1 cellular context compared by ENCODE assay signal in the genomic region with DNA sequence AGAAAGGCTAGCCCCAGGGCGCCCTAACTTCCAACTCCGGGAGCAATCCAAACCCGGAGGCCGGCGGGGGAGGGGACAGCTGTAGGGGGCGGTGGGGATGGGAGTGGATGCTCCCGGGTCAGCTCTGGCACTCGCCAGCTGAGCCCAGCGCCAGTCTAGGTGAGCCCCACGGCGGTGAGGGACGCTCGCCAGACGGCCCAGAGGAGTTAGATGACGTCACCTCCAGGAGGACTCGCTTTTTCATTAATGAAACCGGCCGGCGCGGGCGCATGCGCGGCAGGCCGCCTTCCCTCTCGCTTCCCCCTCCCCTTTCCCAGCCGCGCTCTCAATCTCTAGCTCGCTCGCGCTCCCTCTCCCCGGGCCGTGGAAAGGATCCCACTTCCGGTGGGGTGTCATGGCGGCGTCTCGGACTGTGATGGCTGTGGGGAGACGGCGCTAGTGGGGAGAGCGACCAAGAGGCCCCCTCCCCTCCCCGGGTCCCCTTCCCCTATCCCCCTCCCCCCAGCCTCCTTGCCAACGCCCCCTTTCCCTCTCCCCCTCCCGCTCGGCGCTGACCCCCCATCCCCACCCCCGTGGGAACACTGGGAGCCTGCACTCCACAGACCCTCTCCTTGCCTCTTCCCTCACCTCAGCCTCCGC.
TF ChIP-seq lines count a peak whose summit lies in the region.

A gene with protein sequence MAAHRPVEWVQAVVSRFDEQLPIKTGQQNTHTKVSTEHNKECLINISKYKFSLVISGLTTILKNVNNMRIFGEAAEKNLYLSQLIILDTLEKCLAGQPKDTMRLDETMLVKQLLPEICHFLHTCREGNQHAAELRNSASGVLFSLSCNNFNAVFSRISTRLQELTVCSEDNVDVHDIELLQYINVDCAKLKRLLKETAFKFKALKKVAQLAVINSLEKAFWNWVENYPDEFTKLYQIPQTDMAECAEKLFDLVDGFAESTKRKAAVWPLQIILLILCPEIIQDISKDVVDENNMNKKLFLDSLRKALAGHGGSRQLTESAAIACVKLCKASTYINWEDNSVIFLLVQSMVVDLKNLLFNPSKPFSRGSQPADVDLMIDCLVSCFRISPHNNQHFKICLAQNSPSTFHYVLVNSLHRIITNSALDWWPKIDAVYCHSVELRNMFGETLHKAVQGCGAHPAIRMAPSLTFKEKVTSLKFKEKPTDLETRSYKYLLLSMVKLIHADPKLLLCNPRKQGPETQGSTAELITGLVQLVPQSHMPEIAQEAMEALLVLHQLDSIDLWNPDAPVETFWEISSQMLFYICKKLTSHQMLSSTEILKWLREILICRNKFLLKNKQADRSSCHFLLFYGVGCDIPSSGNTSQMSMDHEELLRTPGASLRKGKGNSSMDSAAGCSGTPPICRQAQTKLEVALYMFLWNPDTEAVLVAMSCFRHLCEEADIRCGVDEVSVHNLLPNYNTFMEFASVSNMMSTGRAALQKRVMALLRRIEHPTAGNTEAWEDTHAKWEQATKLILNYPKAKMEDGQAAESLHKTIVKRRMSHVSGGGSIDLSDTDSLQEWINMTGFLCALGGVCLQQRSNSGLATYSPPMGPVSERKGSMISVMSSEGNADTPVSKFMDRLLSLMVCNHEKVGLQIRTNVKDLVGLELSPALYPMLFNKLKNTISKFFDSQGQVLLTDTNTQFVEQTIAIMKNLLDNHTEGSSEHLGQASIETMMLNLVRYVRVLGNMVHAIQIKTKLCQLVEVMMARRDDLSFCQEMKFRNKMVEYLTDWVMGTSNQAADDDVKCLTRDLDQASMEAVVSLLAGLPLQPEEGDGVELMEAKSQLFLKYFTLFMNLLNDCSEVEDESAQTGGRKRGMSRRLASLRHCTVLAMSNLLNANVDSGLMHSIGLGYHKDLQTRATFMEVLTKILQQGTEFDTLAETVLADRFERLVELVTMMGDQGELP (N-terminal part only) (plus strand): TSS at position 378 of the 639 bp plus-strand sequence. CDS start 333 bp downstream, outside the sequence.

TF ChIP-seq in HepG2, 621 proteins besides CTCF, POLR2A, EP300 and RAD21 (continued from another document and continues in another):
- TF ChIP-seq ZNF383 (CRISPR knock-in tag; IDR thresholded peaks at IDR 0.05; ENCODE audit: borderline replicate concordance) (no peak), TGIF2 (CRISPR knock-in tag; IDR thresholded peaks at IDR 0.05) (no peak), CENPX (CRISPR knock-in tag; IDR thresholded peaks at IDR 0.05) (no peak), RBAK (CRISPR knock-in tag; IDR thresholded peaks at IDR 0.05) (no peak), BRD4 (CRISPR knock-in tag; IDR thresholded peaks at IDR 0.05) (no peak), JDP2 (CRISPR knock-in tag; IDR thresholded peaks at IDR 0.05; ENCODE audit: borderline replicate concordance) (no peak), ZNF782 (CRISPR knock-in tag; IDR thresholded peaks at IDR 0.05; ENCODE audit: borderline replicate concordance) (no peak), ZMYM4 (CRISPR knock-in tag; IDR thresholded peaks at IDR 0.05) (0 out of 2 replicates have a peak, but pooled peaks have one; percentile 39), ZFAT (CRISPR knock-in tag; conservative IDR thresholded peaks at IDR 0.05) (no peak), ZNF569 (CRISPR knock-in tag; IDR thresholded peaks at IDR 0.05; ENCODE audit: borderline replicate concordance) (no peak), FOXK2 (IDR thresholded peaks at IDR 0.05) (no peak), SP5 (CRISPR knock-in tag; IDR thresholded peaks at IDR 0.05; ENCODE audit: borderline replicate concordance, low read depth) (no peak), ZFP90 (CRISPR knock-in tag; IDR thresholded peaks at IDR 0.05; ENCODE audit: borderline replicate concordance) (no peak), ZSCAN25 (CRISPR knock-in tag; IDR thresholded peaks at IDR 0.05) (no peak), PHF20 (CRISPR knock-in tag; IDR thresholded peaks at IDR 0.05) (peak; percentile 33; the same call in 1 of the 2 replicates), FOXA3 (CRISPR knock-in tag; IDR thresholded peaks at IDR 0.05) (no peak), TCF12 (IDR thresholded peaks at IDR 0.05) (no peak), TCF12 (CRISPR knock-in tag; IDR thresholded peaks at IDR 0.05) (no peak), PAX8 (CRISPR knock-in tag; IDR thresholded peaks at IDR 0.05; ENCODE audit: borderline replicate concordance) (no peak), IRF2 (CRISPR knock-in tag; IDR thresholded peaks at IDR 0.05) (no peak), NFKB2 (CRISPR knock-in tag; IDR thresholded peaks at IDR 0.05; ENCODE audit: borderline replicate concordance) (no peak; the same call in 1 of the 2 replicates), SMYD3 (CRISPR knock-in tag; IDR thresholded peaks at IDR 0.05) (no peak)
- TF ChIP-seq, protein P1, sequence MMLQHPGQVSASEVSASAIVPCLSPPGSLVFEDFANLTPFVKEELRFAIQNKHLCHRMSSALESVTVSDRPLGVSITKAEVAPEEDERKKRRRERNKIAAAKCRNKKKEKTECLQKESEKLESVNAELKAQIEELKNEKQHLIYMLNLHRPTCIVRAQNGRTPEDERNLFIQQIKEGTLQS (CRISPR knock-in tag; IDR thresholded peaks at IDR 0.05), result peak; percentile 86
- TF ChIP-seq, protein P2, sequence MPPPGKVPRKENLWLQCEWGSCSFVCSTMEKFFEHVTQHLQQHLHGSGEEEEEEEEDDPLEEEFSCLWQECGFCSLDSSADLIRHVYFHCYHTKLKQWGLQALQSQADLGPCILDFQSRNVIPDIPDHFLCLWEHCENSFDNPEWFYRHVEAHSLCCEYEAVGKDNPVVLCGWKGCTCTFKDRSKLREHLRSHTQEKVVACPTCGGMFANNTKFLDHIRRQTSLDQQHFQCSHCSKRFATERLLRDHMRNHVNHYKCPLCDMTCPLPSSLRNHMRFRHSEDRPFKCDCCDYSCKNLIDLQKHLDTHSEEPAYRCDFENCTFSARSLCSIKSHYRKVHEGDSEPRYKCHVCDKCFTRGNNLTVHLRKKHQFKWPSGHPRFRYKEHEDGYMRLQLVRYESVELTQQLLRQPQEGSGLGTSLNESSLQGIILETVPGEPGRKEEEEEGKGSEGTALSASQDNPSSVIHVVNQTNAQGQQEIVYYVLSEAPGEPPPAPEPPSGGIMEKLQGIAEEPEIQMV (CRISPR knock-in tag; IDR thresholded peaks at IDR 0.05; ENCODE audit: low read depth), result no peak
- TF ChIP-seq, protein P3, sequence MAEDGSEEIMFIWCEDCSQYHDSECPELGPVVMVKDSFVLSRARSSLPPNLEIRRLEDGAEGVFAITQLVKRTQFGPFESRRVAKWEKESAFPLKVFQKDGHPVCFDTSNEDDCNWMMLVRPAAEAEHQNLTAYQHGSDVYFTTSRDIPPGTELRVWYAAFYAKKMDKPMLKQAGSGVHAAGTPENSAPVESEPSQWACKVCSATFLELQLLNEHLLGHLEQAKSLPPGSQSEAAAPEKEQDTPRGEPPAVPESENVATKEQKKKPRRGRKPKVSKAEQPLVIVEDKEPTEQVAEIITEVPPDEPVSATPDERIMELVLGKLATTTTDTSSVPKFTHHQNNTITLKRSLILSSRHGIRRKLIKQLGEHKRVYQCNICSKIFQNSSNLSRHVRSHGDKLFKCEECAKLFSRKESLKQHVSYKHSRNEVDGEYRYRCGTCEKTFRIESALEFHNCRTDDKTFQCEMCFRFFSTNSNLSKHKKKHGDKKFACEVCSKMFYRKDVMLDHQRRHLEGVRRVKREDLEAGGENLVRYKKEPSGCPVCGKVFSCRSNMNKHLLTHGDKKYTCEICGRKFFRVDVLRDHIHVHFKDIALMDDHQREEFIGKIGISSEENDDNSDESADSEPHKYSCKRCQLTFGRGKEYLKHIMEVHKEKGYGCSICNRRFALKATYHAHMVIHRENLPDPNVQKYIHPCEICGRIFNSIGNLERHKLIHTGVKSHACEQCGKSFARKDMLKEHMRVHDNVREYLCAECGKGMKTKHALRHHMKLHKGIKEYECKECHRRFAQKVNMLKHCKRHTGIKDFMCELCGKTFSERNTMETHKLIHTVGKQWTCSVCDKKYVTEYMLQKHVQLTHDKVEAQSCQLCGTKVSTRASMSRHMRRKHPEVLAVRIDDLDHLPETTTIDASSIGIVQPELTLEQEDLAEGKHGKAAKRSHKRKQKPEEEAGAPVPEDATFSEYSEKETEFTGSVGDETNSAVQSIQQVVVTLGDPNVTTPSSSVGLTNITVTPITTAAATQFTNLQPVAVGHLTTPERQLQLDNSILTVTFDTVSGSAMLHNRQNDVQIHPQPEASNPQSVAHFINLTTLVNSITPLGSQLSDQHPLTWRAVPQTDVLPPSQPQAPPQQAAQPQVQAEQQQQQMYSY (CRISPR knock-in tag; IDR thresholded peaks at IDR 0.05), result no peak
- TF ChIP-seq, protein P4, sequence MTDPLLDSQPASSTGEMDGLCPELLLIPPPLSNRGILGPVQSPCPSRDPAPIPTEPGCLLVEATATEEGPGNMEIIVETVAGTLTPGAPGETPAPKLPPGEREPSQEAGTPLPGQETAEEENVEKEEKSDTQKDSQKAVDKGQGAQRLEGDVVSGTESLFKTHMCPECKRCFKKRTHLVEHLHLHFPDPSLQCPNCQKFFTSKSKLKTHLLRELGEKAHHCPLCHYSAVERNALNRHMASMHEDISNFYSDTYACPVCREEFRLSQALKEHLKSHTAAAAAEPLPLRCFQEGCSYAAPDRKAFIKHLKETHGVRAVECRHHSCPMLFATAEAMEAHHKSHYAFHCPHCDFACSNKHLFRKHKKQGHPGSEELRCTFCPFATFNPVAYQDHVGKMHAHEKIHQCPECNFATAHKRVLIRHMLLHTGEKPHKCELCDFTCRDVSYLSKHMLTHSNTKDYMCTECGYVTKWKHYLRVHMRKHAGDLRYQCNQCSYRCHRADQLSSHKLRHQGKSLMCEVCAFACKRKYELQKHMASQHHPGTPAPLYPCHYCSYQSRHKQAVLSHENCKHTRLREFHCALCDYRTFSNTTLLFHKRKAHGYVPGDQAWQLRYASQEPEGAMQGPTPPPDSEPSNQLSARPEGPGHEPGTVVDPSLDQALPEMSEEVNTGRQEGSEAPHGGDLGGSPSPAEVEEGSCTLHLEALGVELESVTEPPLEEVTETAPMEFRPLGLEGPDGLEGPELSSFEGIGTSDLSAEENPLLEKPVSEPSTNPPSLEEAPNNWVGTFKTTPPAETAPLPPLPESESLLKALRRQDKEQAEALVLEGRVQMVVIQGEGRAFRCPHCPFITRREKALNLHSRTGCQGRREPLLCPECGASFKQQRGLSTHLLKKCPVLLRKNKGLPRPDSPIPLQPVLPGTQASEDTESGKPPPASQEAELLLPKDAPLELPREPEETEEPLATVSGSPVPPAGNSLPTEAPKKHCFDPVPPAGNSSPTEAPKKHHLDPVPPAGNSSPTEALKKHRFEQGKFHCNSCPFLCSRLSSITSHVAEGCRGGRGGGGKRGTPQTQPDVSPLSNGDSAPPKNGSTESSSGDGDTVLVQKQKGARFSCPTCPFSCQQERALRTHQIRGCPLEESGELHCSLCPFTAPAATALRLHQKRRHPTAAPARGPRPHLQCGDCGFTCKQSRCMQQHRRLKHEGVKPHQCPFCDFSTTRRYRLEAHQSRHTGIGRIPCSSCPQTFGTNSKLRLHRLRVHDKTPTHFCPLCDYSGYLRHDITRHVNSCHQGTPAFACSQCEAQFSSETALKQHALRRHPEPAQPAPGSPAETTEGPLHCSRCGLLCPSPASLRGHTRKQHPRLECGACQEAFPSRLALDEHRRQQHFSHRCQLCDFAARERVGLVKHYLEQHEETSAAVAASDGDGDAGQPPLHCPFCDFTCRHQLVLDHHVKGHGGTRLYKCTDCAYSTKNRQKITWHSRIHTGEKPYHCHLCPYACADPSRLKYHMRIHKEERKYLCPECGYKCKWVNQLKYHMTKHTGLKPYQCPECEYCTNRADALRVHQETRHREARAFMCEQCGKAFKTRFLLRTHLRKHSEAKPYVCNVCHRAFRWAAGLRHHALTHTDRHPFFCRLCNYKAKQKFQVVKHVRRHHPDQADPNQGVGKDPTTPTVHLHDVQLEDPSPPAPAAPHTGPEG (CRISPR knock-in tag; IDR thresholded peaks at IDR 0.05), result no peak
- TF ChIP-seq, protein P5, sequence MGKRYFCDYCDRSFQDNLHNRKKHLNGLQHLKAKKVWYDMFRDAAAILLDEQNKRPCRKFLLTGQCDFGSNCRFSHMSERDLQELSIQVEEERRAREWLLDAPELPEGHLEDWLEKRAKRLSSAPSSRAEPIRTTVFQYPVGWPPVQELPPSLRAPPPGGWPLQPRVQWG (CRISPR knock-in tag; IDR thresholded peaks at IDR 0.05; ENCODE audit: borderline replicate concordance, low read depth), result no peak
- TF ChIP-seq, protein P6, sequence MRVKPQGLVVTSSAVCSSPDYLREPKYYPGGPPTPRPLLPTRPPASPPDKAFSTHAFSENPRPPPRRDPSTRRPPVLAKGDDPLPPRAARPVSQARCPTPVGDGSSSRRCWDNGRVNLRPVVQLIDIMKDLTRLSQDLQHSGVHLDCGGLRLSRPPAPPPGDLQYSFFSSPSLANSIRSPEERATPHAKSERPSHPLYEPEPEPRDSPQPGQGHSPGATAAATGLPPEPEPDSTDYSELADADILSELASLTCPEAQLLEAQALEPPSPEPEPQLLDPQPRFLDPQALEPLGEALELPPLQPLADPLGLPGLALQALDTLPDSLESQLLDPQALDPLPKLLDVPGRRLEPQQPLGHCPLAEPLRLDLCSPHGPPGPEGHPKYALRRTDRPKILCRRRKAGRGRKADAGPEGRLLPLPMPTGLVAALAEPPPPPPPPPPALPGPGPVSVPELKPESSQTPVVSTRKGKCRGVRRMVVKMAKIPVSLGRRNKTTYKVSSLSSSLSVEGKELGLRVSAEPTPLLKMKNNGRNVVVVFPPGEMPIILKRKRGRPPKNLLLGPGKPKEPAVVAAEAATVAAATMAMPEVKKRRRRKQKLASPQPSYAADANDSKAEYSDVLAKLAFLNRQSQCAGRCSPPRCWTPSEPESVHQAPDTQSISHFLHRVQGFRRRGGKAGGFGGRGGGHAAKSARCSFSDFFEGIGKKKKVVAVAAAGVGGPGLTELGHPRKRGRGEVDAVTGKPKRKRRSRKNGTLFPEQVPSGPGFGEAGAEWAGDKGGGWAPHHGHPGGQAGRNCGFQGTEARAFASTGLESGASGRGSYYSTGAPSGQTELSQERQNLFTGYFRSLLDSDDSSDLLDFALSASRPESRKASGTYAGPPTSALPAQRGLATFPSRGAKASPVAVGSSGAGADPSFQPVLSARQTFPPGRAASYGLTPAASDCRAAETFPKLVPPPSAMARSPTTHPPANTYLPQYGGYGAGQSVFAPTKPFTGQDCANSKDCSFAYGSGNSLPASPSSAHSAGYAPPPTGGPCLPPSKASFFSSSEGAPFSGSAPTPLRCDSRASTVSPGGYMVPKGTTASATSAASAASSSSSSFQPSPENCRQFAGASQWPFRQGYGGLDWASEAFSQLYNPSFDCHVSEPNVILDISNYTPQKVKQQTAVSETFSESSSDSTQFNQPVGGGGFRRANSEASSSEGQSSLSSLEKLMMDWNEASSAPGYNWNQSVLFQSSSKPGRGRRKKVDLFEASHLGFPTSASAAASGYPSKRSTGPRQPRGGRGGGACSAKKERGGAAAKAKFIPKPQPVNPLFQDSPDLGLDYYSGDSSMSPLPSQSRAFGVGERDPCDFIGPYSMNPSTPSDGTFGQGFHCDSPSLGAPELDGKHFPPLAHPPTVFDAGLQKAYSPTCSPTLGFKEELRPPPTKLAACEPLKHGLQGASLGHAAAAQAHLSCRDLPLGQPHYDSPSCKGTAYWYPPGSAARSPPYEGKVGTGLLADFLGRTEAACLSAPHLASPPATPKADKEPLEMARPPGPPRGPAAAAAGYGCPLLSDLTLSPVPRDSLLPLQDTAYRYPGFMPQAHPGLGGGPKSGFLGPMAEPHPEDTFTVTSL (CRISPR knock-in tag; IDR thresholded peaks at IDR 0.05; ENCODE audit: borderline replicate concordance), result no peak
- TF ChIP-seq, protein P7, sequence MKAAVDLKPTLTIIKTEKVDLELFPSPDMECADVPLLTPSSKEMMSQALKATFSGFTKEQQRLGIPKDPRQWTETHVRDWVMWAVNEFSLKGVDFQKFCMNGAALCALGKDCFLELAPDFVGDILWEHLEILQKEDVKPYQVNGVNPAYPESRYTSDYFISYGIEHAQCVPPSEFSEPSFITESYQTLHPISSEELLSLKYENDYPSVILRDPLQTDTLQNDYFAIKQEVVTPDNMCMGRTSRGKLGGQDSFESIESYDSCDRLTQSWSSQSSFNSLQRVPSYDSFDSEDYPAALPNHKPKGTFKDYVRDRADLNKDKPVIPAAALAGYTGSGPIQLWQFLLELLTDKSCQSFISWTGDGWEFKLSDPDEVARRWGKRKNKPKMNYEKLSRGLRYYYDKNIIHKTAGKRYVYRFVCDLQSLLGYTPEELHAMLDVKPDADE (CRISPR knock-in tag; IDR thresholded peaks at IDR 0.05), result no peak
